ENCODE assay signal across 8 cellular contexts in the genomic region with DNA sequence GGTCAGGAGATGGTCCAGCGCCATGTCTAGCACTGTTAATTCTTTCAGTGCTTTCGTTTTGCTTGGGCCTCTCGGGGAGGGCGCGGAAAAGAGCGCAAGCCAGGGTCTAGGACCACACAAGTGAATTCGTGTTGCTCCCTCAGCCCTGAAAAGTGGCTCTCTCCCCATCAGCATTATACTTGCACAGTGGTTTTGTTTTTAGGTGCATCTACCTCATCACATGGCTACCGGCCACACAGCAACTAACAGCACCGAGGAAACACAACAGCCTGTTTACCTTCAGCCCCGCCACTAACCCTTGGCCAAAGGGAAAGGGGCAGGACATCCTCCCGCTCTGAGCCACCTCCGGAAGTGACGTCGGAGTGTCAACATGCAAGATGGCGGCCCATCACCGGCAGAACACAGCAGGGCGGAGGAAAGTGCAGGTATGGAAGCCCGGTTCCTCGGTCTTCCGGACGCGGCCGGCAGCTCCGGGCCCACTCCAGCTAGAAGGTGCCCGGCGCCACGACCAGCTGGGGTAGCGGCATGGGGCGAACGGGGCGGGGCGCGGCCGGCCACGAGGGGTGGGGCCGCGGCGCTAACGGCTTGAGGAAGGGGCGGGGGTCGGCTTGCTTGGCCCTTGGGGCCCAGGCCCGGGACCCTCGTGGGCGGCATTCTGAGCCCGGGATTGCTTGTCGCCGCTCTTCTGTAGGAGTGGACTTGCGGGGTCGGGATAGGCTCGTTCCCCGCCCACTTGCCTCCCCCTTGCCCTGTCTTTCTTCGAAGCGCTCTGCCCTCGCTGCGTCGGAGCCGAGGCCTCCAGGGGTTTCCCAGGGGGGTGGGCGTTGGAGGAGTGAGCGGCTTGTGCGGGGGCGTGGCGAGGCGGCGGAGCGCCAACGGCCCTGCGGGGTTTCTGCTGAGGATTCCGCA. TPM values are rescaled to one million over a fixed set of nuclear protein-coding genes. Genes with fewer than 3 reads are reported as not detected.
DNase-seq lines count a peak whose midpoint lies in the region; ATAC-seq and TF ChIP-seq lines count a peak whose summit lies in the region.

Gene SCN11A (minus strand): TSS at position 296 of the 909 bp plus-strand sequence. CDS start 101,582 bp downstream, outside the sequence.
Gene WDR48 (plus strand): TSS at position 368 of the 909 bp plus-strand sequence. CDS start 10 bp downstream, at position 378.

- H3K9me3 ChIP-seq in HUES48 (ENCODE audit: control insufficient read depth, insufficient read depth, low read length) (no peaks in the 10 kb centered on the region), NT2/D1 (ENCODE audit: insufficient read depth, low read length) (no peaks in the 10 kb centered on the region), mesodermal cell (ENCODE audit: control insufficient read depth, low read length) (no peaks in the 10 kb centered on the region)

- H3K27me3 Mint-ChIP-seq in Calu3 (ENCODE audit: unreplicated experiment), result peaks cover 8% of the 10 kb centered on the region
- H3K27me3 Mint-ChIP-seq in endothelial cell (ENCODE audit: unreplicated experiment), result peaks cover 8% of the 10 kb centered on the region

- no peak for TF ChIP-seq CTCF in Calu3 (IDR thresholded peaks at IDR 0.05; ENCODE audit: unreplicated experiment)
- no peak for TF ChIP-seq CTCF in endothelial cell (IDR thresholded peaks at IDR 0.05; ENCODE audit: unreplicated experiment)

- intact Hi-C loops in Calu3 (cut with micrococcal nuclease; ENCODE audit: unreplicated experiment), result no loop called here

- H3K27ac Mint-ChIP-seq in Calu3 (ENCODE audit: unreplicated experiment), result peak within 1 kb of the TSS; percentile 99
- peak within 1 kb of the TSS; percentile 99 for H3K27ac Mint-ChIP-seq in endothelial cell (ENCODE audit: unreplicated experiment)

- BruUV-seq in Calu3 (replicated peaks; lab: Mats Ljungman, UMichigan), result no TSS peak

- H3K9me3 Mint-ChIP-seq in Calu3 (ENCODE audit: low read depth, unreplicated experiment) (no peaks in the 10 kb centered on the region), endothelial cell (ENCODE audit: unreplicated experiment) (no peaks in the 10 kb centered on the region)

- H3K27ac ChIP-seq in HUES48 (ENCODE audit: low read depth, low read length), result peak within 1 kb of the TSS; percentile 100
- peak within 1 kb of the TSS; percentile 98 for H3K27ac ChIP-seq in mesodermal cell (ENCODE audit: low read depth, low read length, severe bottlenecking)

- H3K4me3 ChIP-seq in HUES48 (ENCODE audit: low read depth, low read length) (peak within 1 kb of the TSS; percentile 74), NT2/D1 (ENCODE audit: insufficient read length, low read depth) (peak within 1 kb of the TSS; percentile 93), mesodermal cell (ENCODE audit: extremely low read depth, insufficient read depth, low read length, poor library complexity, severe bottlenecking) (peak within 1 kb of the TSS; percentile 87)

- 5 to 7% methylated on average over 43 to 44 of the region's 68 CpGs for WGBS in mesodermal cell (ENCODE audit: insufficient coverage in 2 of 2), 2 experiments

- no peaks in the 10 kb centered on the region for H3K27me3 ChIP-seq in HUES48 (ENCODE audit: control insufficient read depth, insufficient read depth, low read length)
- no peaks in the 10 kb centered on the region for H3K27me3 ChIP-seq in NT2/D1 (ENCODE audit: insufficient read depth, insufficient read length)

- peaks cover 13% of the 10 kb centered on the region for H3K4me1 Mint-ChIP-seq in Calu3 (ENCODE audit: low read depth, unreplicated experiment)
- peaks cover 29% of the 10 kb centered on the region for H3K4me1 Mint-ChIP-seq in endothelial cell (ENCODE audit: unreplicated experiment)

- ATAC-seq in GM21423 (IDR thresholded peaks at IDR 0.05; ENCODE audit: unreplicated experiment), result peak; percentile 99

- H3K36me3 Mint-ChIP-seq in Calu3 (ENCODE audit: insufficient read depth, unreplicated experiment), result peaks cover 20% of the 10 kb centered on the region
- H3K36me3 Mint-ChIP-seq in endothelial cell (ENCODE audit: low read depth, unreplicated experiment), result peaks cover 3% of the 10 kb centered on the region

- peak within 1 kb of the TSS; percentile 84 for H3K9ac ChIP-seq in HUES48 (ENCODE audit: low read depth, low read length)
- H3K9ac ChIP-seq in NT2/D1 (ENCODE audit: insufficient read length, low read depth), result peak within 1 kb of the TSS; percentile 88

- H3K36me3 ChIP-seq in HUES48 (ENCODE audit: control insufficient read depth, insufficient read depth, low read length), result no peaks in the 10 kb centered on the region
- H3K36me3 ChIP-seq in NT2/D1 (ENCODE audit: insufficient read depth, insufficient read length, low read length), result no peaks in the 10 kb centered on the region
- no peaks in the 10 kb centered on the region for H3K36me3 ChIP-seq in mesodermal cell (ENCODE audit: control insufficient read depth, insufficient read depth, low read length)

- CTCF ChIA-PET in Calu3 (lab: Charles Lee), result no interaction called here

- H3K4me1 ChIP-seq in HUES48 (ENCODE audit: control insufficient read depth, insufficient read depth, low read length) (no peaks in the 10 kb centered on the region; the same call in 1 of the 2 replicates), NT2/D1 (ENCODE audit: insufficient read depth, insufficient read length) (no peaks in the 10 kb centered on the region), mesodermal cell (ENCODE audit: control insufficient read depth, insufficient read depth, low read length, poor library complexity, severe bottlenecking) (no peaks in the 10 kb centered on the region)

- H3K4me3 Mint-ChIP-seq in Calu3 (ENCODE audit: low read depth, unreplicated experiment) (peak within 1 kb of the TSS; percentile 94), endothelial cell (ENCODE audit: unreplicated experiment) (peak within 1 kb of the TSS; percentile 96)

- DNase-seq in Calu3 (peak; percentile 90), NT2/D1 (ENCODE audit: low read depth, low spot score) (peak; percentile 94), endothelial cell (ENCODE audit: low spot score) (peak; percentile 88)
- DNase-seq in activated CD8-positive, alpha-beta memory T cell treated with anti-CD3 and anti-CD28 coated beads, Interleukin-2, amount 50 U/mL, for 4 hours, result peak; percentile 91
- peak; percentile 77 for DNase-seq in stimulated activated CD8-positive, alpha-beta memory T cell treated with anti-CD3 and anti-CD28 coated beads, Interleukin-15, amount 100 ng/mL, for 24 hours (ENCODE audit: low read depth)

RNA-seq across cellular contexts. Expression of gene SCN11A, which starts in this region (rescaled TPM):
- 0.09 TPM in 1 of 2 replicates, not detected in the other for total RNA-seq in Calu3 (2022)
- total RNA-seq in endothelial cell (ENCODE audit: unreplicated experiment), result 0.69 TPM
- polyA plus RNA-seq in mesodermal cell (2013, experiment 1 of 2), result 0.48 TPM
- 0.25 TPM for polyA plus RNA-seq in mesodermal cell (2013, experiment 2 of 2)

RNA-seq across cellular contexts. Expression of gene WDR48, which starts in this region (rescaled TPM):
- 30.7 and 34.1 TPM in 2 replicates for total RNA-seq in Calu3 (2022)
- 33.4 TPM for total RNA-seq in endothelial cell (ENCODE audit: unreplicated experiment)
- 51.9 TPM for polyA plus RNA-seq in mesodermal cell (2013, experiment 1 of 2)
- 49.3 TPM for polyA plus RNA-seq in mesodermal cell (2013, experiment 2 of 2)

Comparison
In these comparisons a context has a peak if more than half of its experiments do, and no peak if none do; other contexts are left out.
1. Peak in every context shown above with its lines: DNase-seq, ATAC-seq, H3K4me3 ChIP-seq and H3K27ac ChIP-seq.